ENCODE assay signal across 1 cellular context in genomic region chr14:91303091-91303923, GRCh38.
TF ChIP-seq lines count a peak whose summit lies in the region.

No MANE protein-coding gene starts in this region.

TF ChIP-seq in HCT116, 20 proteins besides CTCF, POLR2A, EP300 and RAD21:
- TF ChIP-seq REST (IDR thresholded peaks at IDR 0.05; ENCODE audit: low read depth) (no peak), SRF (IDR thresholded peaks at IDR 0.05; ENCODE audit: low read depth) (no peak), FOSL1 (IDR thresholded peaks at IDR 0.05; ENCODE audit: low read depth) (no peak), YY1 (IDR thresholded peaks at IDR 0.05; ENCODE audit: extremely low read depth, insufficient replicate concordance, low read depth, low read length) (no peak), TCF7L2 (IDR thresholded peaks at IDR 0.05; ENCODE audit: borderline replicate concordance, extremely low read depth, insufficient read depth, insufficient read length) (no peak), ELF1 (IDR thresholded peaks at IDR 0.05; ENCODE audit: borderline replicate concordance, low read depth) (no peak), POLR2AphosphoS5 (IDR thresholded peaks at IDR 0.05; ENCODE audit: low read depth, low read length) (no peak), CBX3 (IDR thresholded peaks at IDR 0.05; ENCODE audit: low read depth) (no peak), MAX (IDR thresholded peaks at IDR 0.05) (no peak), EZH2 (IDR thresholded peaks at IDR 0.05) (no peak), SIN3A (IDR thresholded peaks at IDR 0.05; ENCODE audit: low read depth) (no peak), SP1 (IDR thresholded peaks at IDR 0.05; ENCODE audit: low read depth) (no peak), CEBPB (IDR thresholded peaks at IDR 0.05; ENCODE audit: low read depth) (no peak), JUND (IDR thresholded peaks at IDR 0.05) (no peak), ZFX (IDR thresholded peaks at IDR 0.05) (no peak), EGR1 (IDR thresholded peaks at IDR 0.05; ENCODE audit: low read depth) (no peak)
